12 cellular contexts compared by ENCODE assay signal in the genomic region with DNA sequence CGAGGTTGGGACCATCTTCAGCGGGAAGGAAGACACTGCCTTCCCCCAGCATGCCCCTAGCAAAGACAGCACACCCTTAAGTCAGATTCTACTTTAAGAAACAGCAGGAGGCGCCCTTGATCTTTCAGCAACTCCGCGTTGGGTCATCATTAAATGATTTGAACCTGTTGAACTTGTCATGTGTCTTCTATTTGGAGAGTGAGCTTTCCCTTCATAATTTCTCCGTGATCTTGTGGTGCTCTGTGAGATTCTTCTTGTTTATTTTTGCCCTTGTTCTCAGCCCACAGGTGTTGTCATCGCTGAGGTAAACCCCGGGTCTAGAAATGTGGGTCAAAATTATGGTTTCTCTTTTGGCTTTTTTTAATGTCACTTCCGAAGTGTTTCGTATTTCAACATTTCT. TPM values are rescaled to one million over a fixed set of nuclear protein-coding genes. Genes with fewer than 3 reads are reported as not detected.
DNase-seq lines count a peak whose midpoint lies in the region; ATAC-seq, FAIRE-seq and TF ChIP-seq lines count a peak whose summit lies in the region.
"Had no signal": no experiment of that assay in that cellular context is flagged by ENCODE, and none has a peak within 500 bp of the region (broad histone marks: within the 10 kb centered on the region; RNA-seq: fewer than 3 reads in every experiment).

No MANE protein-coding gene starts in this region.

- TF ChIP-seq CTCF in endothelial cell (IDR thresholded peaks at IDR 0.05; ENCODE audit: unreplicated experiment) (no peak), GM10266 (IDR thresholded peaks at IDR 0.05; ENCODE audit: control insufficient read depth, insufficient read depth, low read depth, missing control alignments) (no peak)

- H3K4me3 Mint-ChIP-seq in activated CD4-positive, alpha-beta T cell treated with anti-CD3 and anti-CD28 coated beads for 36 hours, result no peak overlapping the region
- H3K4me3 Mint-ChIP-seq in endothelial cell (ENCODE audit: unreplicated experiment), result no peak overlapping the region

- FAIRE-seq in small intestine (lab: Jason Lieb, UNC), result no peak
- FAIRE-seq: frontal cortex had no signal

- CTCF ChIA-PET in activated CD4-positive, alpha-beta T cell treated with anti-CD3 and anti-CD28 coated beads for 36 hours (lab: Charles Lee), result no interaction called here

- H3K4me1 ChIP-seq in small intestine (ENCODE audit: control insufficient read depth in 2 of 2, insufficient read depth in 1 of 2, low read depth in 1 of 2, low read length in 1 of 2), result no peaks in the 10 kb centered on the region

- no peak for ATAC-seq in activated CD4-positive, alpha-beta T cell treated with anti-CD3 and anti-CD28 coated beads for 36 hours
- ATAC-seq in HG03460 (IDR thresholded peaks at IDR 0.05; ENCODE audit: unreplicated experiment), result no peak

- no peak overlapping the region for H3K4me3 ChIP-seq in small intestine (ENCODE audit: low read depth in 1 of 2, low read length in 2 of 2)

- POLR2A ChIA-PET in activated CD4-positive, alpha-beta T cell treated with anti-CD3 and anti-CD28 coated beads for 36 hours (lab: Charles Lee), result no interaction called here

- peaks cover 2% of the 10 kb centered on the region for H3K9me3 Mint-ChIP-seq in activated CD4-positive, alpha-beta T cell treated with anti-CD3 and anti-CD28 coated beads for 36 hours (ENCODE audit: low read depth)
- H3K9me3 Mint-ChIP-seq in endothelial cell (ENCODE audit: unreplicated experiment), result no peaks in the 10 kb centered on the region

- no peak overlapping the region for H3K27ac ChIP-seq in small intestine (ENCODE audit: low read depth in 1 of 2, low read length in 1 of 2)

- no peaks in the 10 kb centered on the region for H3K27me3 ChIP-seq in small intestine (ENCODE audit: control insufficient read depth in 2 of 2, insufficient read depth in 2 of 2, low read length in 2 of 2)

- intact Hi-C loops in activated CD4-positive, alpha-beta T cell treated with anti-CD3 and anti-CD28 coated beads for 36 hours (cut with DNase I, micrococcal nuclease), result no loop called here

- DNase-seq in activated CD4-positive, alpha-beta T cell treated with anti-CD3 and anti-CD28 coated beads for 36 hours, result peak; percentile 19
- DNase-seq in activated CD4-positive, alpha-beta T cell treated with anti-CD3 and anti-CD28 coated beads, Interleukin-2, amount 50 U/mL, for 4 hours, result no peak
- DNase-seq in NOMO-1 treated with DMSO at 0.1 percent for 48 hours (lab: John Stamatoyannopoulos, UW; ENCODE audit: unreplicated experiment) (peak; percentile 64), endothelial cell (ENCODE audit: low spot score) (peak; percentile 28), small intestine (peak; percentile 22), GM10266 (ENCODE audit: extremely low spot score) (no peak)
- DNase-seq in activated CD8-positive, alpha-beta memory T cell treated with anti-CD3 and anti-CD28 coated beads, Interleukin-2, amount 50 U/mL, for 48 hours, result no peak
- DNase-seq: activated CD8-positive, alpha-beta memory T cell treated with anti-CD3 and anti-CD28 coated beads, Interleukin-2, amount 50 U/mL, for 4 hours; NK-92 treated with Interleukin-12 subunit alpha and Interleukin-12 subunit beta, amount 100 ng/mL, for 24 hours; T1000 had no signal

- H3K9me3 ChIP-seq in small intestine (ENCODE audit: control insufficient read depth, low read depth), result no peaks in the 10 kb centered on the region

- no peak overlapping the region for H3K27ac Mint-ChIP-seq in activated CD4-positive, alpha-beta T cell treated with anti-CD3 and anti-CD28 coated beads for 36 hours
- H3K27ac Mint-ChIP-seq in endothelial cell (ENCODE audit: unreplicated experiment), result no peak overlapping the region

- H3K36me3 ChIP-seq in small intestine (ENCODE audit: control insufficient read depth in 2 of 2, insufficient read depth in 2 of 2, low read length in 2 of 2), result no peaks in the 10 kb centered on the region

- H3K27me3 Mint-ChIP-seq in activated CD4-positive, alpha-beta T cell treated with anti-CD3 and anti-CD28 coated beads for 36 hours, result peaks cover 15% of the 10 kb centered on the region
- H3K27me3 Mint-ChIP-seq in endothelial cell (ENCODE audit: unreplicated experiment), result no peaks in the 10 kb centered on the region

- peaks cover 4% of the 10 kb centered on the region for H3K4me1 Mint-ChIP-seq in activated CD4-positive, alpha-beta T cell treated with anti-CD3 and anti-CD28 coated beads for 36 hours
- peaks cover 8% of the 10 kb centered on the region for H3K4me1 Mint-ChIP-seq in endothelial cell (ENCODE audit: unreplicated experiment)

- WGBS in small intestine, 3 donors, result 65 to 75% (median 66%) methylated on average over 10 of the region's 10 CpGs

- no peaks in the 10 kb centered on the region for H3K36me3 Mint-ChIP-seq in activated CD4-positive, alpha-beta T cell treated with anti-CD3 and anti-CD28 coated beads for 36 hours (ENCODE audit: low read depth)
- no peaks in the 10 kb centered on the region for H3K36me3 Mint-ChIP-seq in endothelial cell (ENCODE audit: low read depth, unreplicated experiment)

RNA-seq across cellular contexts. Expression of gene PITRM1, which starts 49.5 kb away (rescaled TPM):
- total RNA-seq in activated CD4-positive, alpha-beta T cell treated with anti-CD3 and anti-CD28 coated beads for 36 hours, result 10 to 100 TPM; 84.8 to 97.9 TPM
- 60.3 TPM for total RNA-seq in endothelial cell (ENCODE audit: unreplicated experiment)
- 10 to 100 TPM; 33.1 to 47.3 (median 44.7) TPM for polyA plus RNA-seq in small intestine

Comparison
In these comparisons a context has a peak if more than half of its experiments do, and no peak if none do; other contexts are left out.
1. DNase-seq: peak in activated CD4-positive, alpha-beta T cell treated with anti-CD3 and anti-CD28 coated beads for 36 hours (single experiment), NOMO-1 treated with DMSO at 0.1 percent for 48 hours (single experiment), endothelial cell (single experiment) and small intestine (single experiment); none in activated CD4-positive, alpha-beta T cell treated with anti-CD3 and anti-CD28 coated beads, Interleukin-2, amount 50 U/mL, for 4 hours (0 of 2), activated CD8-positive, alpha-beta memory T cell treated with anti-CD3 and anti-CD28 coated beads, Interleukin-2, amount 50 U/mL, for 48 hours (single experiment) and GM10266 (single experiment).